Comparison of ENCODE assay signal across 8 cellular contexts in genomic region chr18:26190506-26190905, GRCh38. TPM values are rescaled to one million over a fixed set of nuclear protein-coding genes. Genes with fewer than 3 reads are reported as not detected.
DNase-seq lines count a peak whose midpoint lies in the region; ATAC-seq, FAIRE-seq and TF ChIP-seq lines count a peak whose summit lies in the region.

No MANE protein-coding gene starts in this region.

- no peaks in the 10 kb centered on the region; a peak in 1 of 5 replicates for H3K27me3 ChIP-seq in K562 (ENCODE audit: control insufficient read depth in 2 of 2, insufficient read depth in 2 of 2, low read length in 2 of 2)
- no peaks in the 10 kb centered on the region for H3K27me3 ChIP-seq in stomach
- no peaks in the 10 kb centered on the region for H3K27me3 ChIP-seq in brain microvascular endothelial cell (replicated peaks)

- no peaks in the 10 kb centered on the region for H3K9me1 ChIP-seq in K562 (ENCODE audit: control insufficient read depth, insufficient read depth, low read length)

- POLR2A ChIA-PET in OCI-LY7 (lab: Charles Lee): interaction anchor here (0.7 to 7.9 kb wide), 9 partner anchors 9 to 102 kb away, joined by 3 to 125 read pairs (median 3); no protein-coding TSS in a partner anchor
- POLR2A ChIA-PET in K562 (lab: Yijun Ruan, JAX): no interaction called here

- TF ChIP-seq RAD21 in K562 (CRISPR knock-in tag; conservative IDR thresholded peaks at IDR 0.05 in 1 of 2, IDR thresholded peaks at IDR 0.05 in 1 of 2): no peak

- no peak for TF ChIP-seq POLR2A in GM12892 (IDR thresholded peaks at IDR 0.05; ENCODE audit: low read depth, low read length)
- no peak for TF ChIP-seq POLR2A in K562 (conservative IDR thresholded peaks at IDR 0.05)
- TF ChIP-seq POLR2A in stomach (IDR thresholded peaks at IDR 0.05): no peak

- H2AFZ ChIP-seq in OCI-LY7 (ENCODE audit: low read length) (peak overlapping the region; percentile 16; the same call in 1 of the 2 replicates), K562 (ENCODE audit: low read depth, low read length) (0 out of 2 replicates have a peak overlapping the region, but pooled peaks have one; percentile 15)

- H3K36me3 ChIP-seq in OCI-LY7 (ENCODE audit: insufficient read depth, low read length) (peaks cover 14% of the 10 kb centered on the region; the same call in 1 of the 2 replicates), K562 (ENCODE audit: control insufficient read depth, insufficient read depth, low read length) (no peaks in the 10 kb centered on the region), stomach (no peaks in the 10 kb centered on the region), brain microvascular endothelial cell (replicated peaks) (no peaks in the 10 kb centered on the region)

- H3K9me2 ChIP-seq in OCI-LY7 (ENCODE audit: insufficient read depth, low read length): no peaks in the 10 kb centered on the region

- H3K4me2 ChIP-seq in OCI-LY7 (ENCODE audit: low read length) (peak overlapping the region; percentile 81), K562 (ENCODE audit: insufficient read depth, low read length) (no peak overlapping the region)

- H3K79me2 ChIP-seq in OCI-LY7 (ENCODE audit: insufficient read depth, low read depth, low read length): 0 out of 2 replicates have a peak, but pooled peaks cover 6% of the 10 kb centered on the region
- no peaks in the 10 kb centered on the region for H3K79me2 ChIP-seq in K562 (ENCODE audit: control insufficient read depth, insufficient read depth, low read length)

- H3K4me1 ChIP-seq in OCI-LY7 (ENCODE audit: insufficient read depth, low read length, poor library complexity, severe bottlenecking) (peaks cover 55% of the 10 kb centered on the region), K562 (replicated peaks in 1 of 2; ENCODE audit: control insufficient read depth in 2 of 2, insufficient read depth in 2 of 2, low read length in 2 of 2) (no peaks in the 10 kb centered on the region), stomach (no peaks in the 10 kb centered on the region)

- CTCF ChIA-PET in OCI-LY7 (lab: Charles Lee; ENCODE audit: unreplicated experiment): no interaction called here
- CTCF ChIA-PET in K562 (lab: Yijun Ruan, JAX; ENCODE audit: low intra/inter-chr PET ratio): no interaction called here

- WGBS in K562 (ENCODE audit: insufficient coverage, low coverage, missing lambda C conversion rate): 8% methylated on average over 8 of the region's 8 CpGs
- WGBS in stomach, 5 donors: 73 to 87% (median 85%) methylated on average over 8 of the region's 8 CpGs

- H3K9ac ChIP-seq in K562 (ENCODE audit: insufficient read depth in 1 of 2, low read depth in 2 of 2, low read length in 2 of 2): no peak overlapping the region

- intact Hi-C loops in OCI-LY7 (cut with micrococcal nuclease; ENCODE audit: unreplicated experiment): loop anchor here (2.0 kb wide), 2 partner anchors 24 to 36 kb away; partner anchors contain the start of gene TAF4B
- intact Hi-C loops in K562 (cut with micrococcal nuclease): no loop called here
- intact Hi-C loops in stomach (cut with DNase I; ENCODE audit: low total_unique reads): no loop called here

- peak; percentile 86 for ATAC-seq in HG02571 (IDR thresholded peaks at IDR 0.05; ENCODE audit: unreplicated experiment)
- peak; percentile 52 for ATAC-seq in K562

- no peak for DNase-seq in GM12892 (ENCODE audit: insufficient read length)
- peak; percentile 94 for DNase-seq in OCI-LY7 (ENCODE audit: low spot score)
- DNase-seq in K562 (ENCODE audit: extremely low read depth in 1 of 4, low spot score in 3 of 4): no peak
- DNase-seq in SHP77 (lab: John Stamatoyannopoulos, UW): no peak
- DNase-seq in stomach: no peak
- DNase-seq in brain microvascular endothelial cell: no peak
- DNase-seq in frontal cortex (ENCODE audit: low spot score in 2 of 2): no peak

- H3K27ac ChIP-seq in OCI-LY7 (ENCODE audit: low read depth, low read length, poor library complexity, severe bottlenecking): peak overlapping the region; percentile 99
- no peak overlapping the region for H3K27ac ChIP-seq in K562 (ENCODE audit: extremely low read depth, low read depth, low read length)
- H3K27ac ChIP-seq in stomach: peak overlapping the region in 1 of 5 donors; percentile 26
- no peak overlapping the region for H3K27ac ChIP-seq in brain microvascular endothelial cell

- in situ Hi-C loops in K562 (cut with MboI) (no loop called here), brain microvascular endothelial cell (cut with HindIII; ENCODE audit: low pct_ligation_motif_present, low sequenced_read_pairs) (no loop called here)

- no TSS peak for BruUV-seq in OCI-LY7 (replicated peaks; lab: Mats Ljungman, UMichigan)
- no TSS peak for BruUV-seq in K562 (replicated peaks; lab: Mats Ljungman, UMichigan)

- H3K9me3 ChIP-seq in OCI-LY7 (ENCODE audit: low read length): peaks cover 17% of the 10 kb centered on the region; the same call in 1 of the 2 replicates
- no peaks in the 10 kb centered on the region for H3K9me3 ChIP-seq in K562 (replicated peaks; ENCODE audit: control insufficient read depth, insufficient read depth, low read depth, low read length)
- no peaks in the 10 kb centered on the region for H3K9me3 ChIP-seq in stomach

- TF ChIP-seq EP300 in K562 (IDR thresholded peaks at IDR 0.05; ENCODE audit: low read length) (no peak), stomach (IDR thresholded peaks at IDR 0.05) (no peak)

- peak; percentile 90 for FAIRE-seq in GM12892 (lab: Jason Lieb, UNC)
- no peak for FAIRE-seq in K562 (lab: Jason Lieb, UNC)
- FAIRE-seq in frontal cortex (lab: Jason Lieb, UNC): no peak

- H3K4me3 ChIP-seq in OCI-LY7 (ENCODE audit: low read depth, low read length, poor library complexity, severe bottlenecking) (peak overlapping the region; percentile 56), K562 (no peak overlapping the region), stomach (no peak overlapping the region), brain microvascular endothelial cell (ENCODE audit: low read depth, low read length) (no peak overlapping the region)

- H4K20me1 ChIP-seq in OCI-LY7 (ENCODE audit: insufficient read depth, low read length) (no peaks in the 10 kb centered on the region), K562 (replicated peaks; ENCODE audit: control insufficient read depth, insufficient read depth, low read length) (no peaks in the 10 kb centered on the region)

- no peak for TF ChIP-seq CTCF in OCI-LY7 (conservative IDR thresholded peaks at IDR 0.05; ENCODE audit: low read length)
- no peak for TF ChIP-seq CTCF in K562 (IDR thresholded peaks at IDR 0.05 in 2 of 3, conservative IDR thresholded peaks at IDR 0.05 in 1 of 3; ENCODE audit: insufficient read depth in 2 of 3, low read depth in 1 of 3, low read length in 3 of 3)
- no peak for TF ChIP-seq CTCF in stomach (IDR thresholded peaks at IDR 0.05)
- TF ChIP-seq CTCF in brain microvascular endothelial cell (IDR thresholded peaks at IDR 0.05; ENCODE audit: low read depth, low read length, missing control alignments): no peak

TF ChIP-seq in K562, 482 proteins besides CTCF, POLR2A, EP300 and RAD21 (continues in another document):
- TF ChIP-seq SPI1 (IDR thresholded peaks at IDR 0.05; ENCODE audit: borderline replicate concordance, low read depth, low read length) (no peak), SMARCC2 (IDR thresholded peaks at IDR 0.05; ENCODE audit: low read depth) (no peak)

RNA-seq across cellular contexts. Expression of gene TAF4B, which starts 35.7 kb away (rescaled TPM):
- 8.0 TPM for polyA plus RNA-seq in GM12892 (2012; ENCODE audit: missing spikeins)
- total RNA-seq in OCI-LY7 (2014; rRNA removed; shearing (Covaris generic)): 48.7 and 52.3 TPM in 2 replicates
- total RNA-seq in OCI-LY7 (2022) (50.1 and 54.6 TPM in 2 replicates), K562 (2014; rRNA removed) (19.9 and 21.4 TPM in 2 replicates), K562 (2014; rRNA removed; fragmentation: Illumina TruSeq; extraction: Trizol) (25.3 and 30.4 TPM in 2 replicates), K562 (2015; rRNA removed; fragmentation: Illumina TruSeq; extraction: Trizol) (17.2 and 18.0 TPM in 2 replicates), K562 (2021) (19.2 and 22.1 TPM in 2 replicates), stomach (10 to 100 TPM in 2 of 5 donors, 1 to 10 TPM in 2, under 1 TPM in 1; 0.58 to 33.6 (median 7.0) TPM), frontal cortex (2.0 TPM)
- 31.1 and 42.4 TPM in 2 replicates for total RNA-seq in K562 (2011; cell fraction: chromatin; rRNA removed; ENCODE audit: low replicate concordance)
- total RNA-seq in K562 (2011; cell fraction: nucleolus; rRNA removed): 35.7 and 38.6 TPM in 2 replicates
- total RNA-seq in K562 (2011; cell fraction: nucleoplasm; rRNA removed): 24.4 and 28.5 TPM in 2 replicates
- polyA plus RNA-seq in K562 (2011; rRNA removed) (15.8 and 21.0 TPM in 2 replicates), K562 (2014; fragmentation: Illumina TruSeq; extraction: Trizol) (18.8 and 20.5 TPM in 2 replicates), K562 (2014; fragmentation: Nextera tagmentation; extraction: Ambion mirVana) (1 to 10 TPM; 4.5 to 5.8 TPM), K562 (2014; rRNA removed) (12.8 and 15.6 TPM in 2 replicates), stomach (1 to 10 TPM; 1.2 to 3.2 (median 2.2) TPM)
- polyA plus RNA-seq in K562 (2011; cell fraction: cytosol; rRNA removed): 8.8 and 10.3 TPM in 2 replicates
- 15.6 and 16.8 TPM in 2 replicates for polyA plus RNA-seq in K562 (2011; cell fraction: nucleus; rRNA removed)
- polyA plus RNA-seq in K562 (2012): 7.6 and 8.9 TPM in 2 replicates
- 36.5 and 37.0 TPM in 2 replicates for polyA minus RNA-seq in K562 (2011; rRNA and poly(A)+ RNA removed)
- 15.6 and 17.4 TPM in 2 replicates for polyA minus RNA-seq in K562 (2011; cell fraction: cytosol; rRNA and poly(A)+ RNA removed)
- 34.3 and 49.5 TPM in 2 replicates for polyA minus RNA-seq in K562 (2011; cell fraction: nucleus; rRNA and poly(A)+ RNA removed)

RNA-seq across cellular contexts. Expression of gene PSMA8, which starts 56.8 kb away (rescaled TPM):
- polyA plus RNA-seq in GM12892 (2012; ENCODE audit: missing spikeins): 2.8 TPM
- 0.13 TPM in 1 of 2 replicates, not detected in the other for total RNA-seq in OCI-LY7 (2014; rRNA removed; shearing (Covaris generic))
- total RNA-seq in OCI-LY7 (2022) (0.19 and 0.37 TPM in 2 replicates), K562 (2014; rRNA removed) (not detected in 2 replicates), K562 (2014; rRNA removed; fragmentation: Illumina TruSeq; extraction: Trizol) (not detected in 2 replicates), K562 (2015; rRNA removed; fragmentation: Illumina TruSeq; extraction: Trizol) (not detected in 2 replicates), K562 (2021) (not detected in 2 replicates), stomach (not detected), frontal cortex (not detected)
- total RNA-seq in K562 (2011; cell fraction: chromatin; rRNA removed; ENCODE audit: low replicate concordance): not detected in 2 replicates
- not detected in 2 replicates for total RNA-seq in K562 (2011; cell fraction: nucleolus; rRNA removed)
- not detected in 2 replicates for total RNA-seq in K562 (2011; cell fraction: nucleoplasm; rRNA removed)
- polyA plus RNA-seq in K562 (2011; rRNA removed) (not detected in 2 replicates), K562 (2014; fragmentation: Illumina TruSeq; extraction: Trizol) (not detected in 2 replicates), K562 (2014; fragmentation: Nextera tagmentation; extraction: Ambion mirVana) (not detected), K562 (2014; rRNA removed) (not detected in 2 replicates), stomach (under 1 TPM in 2 of 3 donors, not detected in 1; 0.10 to 0.31 TPM)
- polyA plus RNA-seq in K562 (2011; cell fraction: cytosol; rRNA removed): not detected in 2 replicates
- polyA plus RNA-seq in K562 (2011; cell fraction: nucleus; rRNA removed): not detected in 2 replicates
- not detected in 2 replicates for polyA plus RNA-seq in K562 (2012)
- not detected in 2 replicates for polyA minus RNA-seq in K562 (2011; rRNA and poly(A)+ RNA removed)
- not detected in 2 replicates for polyA minus RNA-seq in K562 (2011; cell fraction: cytosol; rRNA and poly(A)+ RNA removed)
- polyA minus RNA-seq in K562 (2011; cell fraction: nucleus; rRNA and poly(A)+ RNA removed): not detected in 2 replicates
